9 cellular contexts compared by ENCODE assay signal in the genomic region with DNA sequence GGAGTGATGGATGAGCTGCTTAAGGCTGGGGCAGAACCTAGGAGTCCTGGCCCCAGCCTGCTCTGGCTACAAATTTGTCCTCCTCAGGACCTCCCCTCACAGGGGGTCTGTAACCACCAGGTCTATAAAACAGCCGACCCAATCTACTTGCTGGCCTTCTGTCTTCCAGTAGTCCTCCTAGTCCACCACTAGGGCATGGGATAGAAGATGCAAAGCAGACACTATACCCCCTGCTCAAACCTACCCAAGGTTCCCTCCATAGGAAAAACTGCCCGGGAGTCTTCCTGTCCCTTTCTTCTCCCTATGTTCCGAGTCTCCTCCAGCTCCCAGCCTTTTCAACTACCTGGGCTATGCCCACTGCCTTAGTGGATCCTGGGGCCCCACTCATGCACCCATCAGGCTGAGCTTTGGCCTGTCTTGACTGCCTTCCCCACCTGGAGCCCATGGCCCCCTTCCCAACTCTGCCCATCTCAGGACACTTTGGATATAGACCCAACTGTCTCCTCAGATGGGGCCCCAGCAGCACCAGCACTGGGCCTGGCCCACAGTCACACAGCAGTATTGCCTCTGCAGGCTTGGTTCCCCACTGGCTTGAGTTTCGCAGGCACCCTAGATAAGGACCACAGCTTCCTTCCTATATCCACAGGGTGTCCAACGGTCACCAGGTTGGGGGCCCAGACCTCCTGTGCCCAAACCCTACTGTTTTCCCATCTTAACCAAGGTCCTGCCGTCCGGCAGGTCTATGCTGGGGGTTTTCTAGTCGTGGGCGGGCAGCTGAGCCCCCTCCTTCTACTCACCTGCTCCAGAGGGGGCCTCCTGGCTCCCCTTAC. TPM values are rescaled to one million over a fixed set of nuclear protein-coding genes. Genes with fewer than 3 reads are reported as not detected.
A peak's percentile ranks its signal among the peaks of the same experiment; 100 is the strongest.
DNase-seq lines count a peak whose midpoint lies in the region; ATAC-seq, FAIRE-seq and TF ChIP-seq lines count a peak whose summit lies in the region.
"Had no signal": no experiment of that assay in that cellular context is flagged by ENCODE, and none has a peak within 500 bp of the region (broad histone marks: within the 10 kb centered on the region; RNA-seq: fewer than 3 reads in every experiment).

No MANE protein-coding gene starts in this region.

- H3K4me2 ChIP-seq in astrocyte (ENCODE audit: low read length): peak overlapping the region; percentile 92

- TF ChIP-seq CTCF in 22Rv1 (IDR thresholded peaks at IDR 0.05) (no peak), HFF-Myc (IDR thresholded peaks at IDR 0.05; ENCODE audit: low read depth, low read length, missing control alignments) (peak; percentile 7), astrocyte (IDR thresholded peaks at IDR 0.05; ENCODE audit: insufficient read depth, low read depth, low read length) (peak; percentile 13), lower lobe of right lung (IDR thresholded peaks at IDR 0.05) (no peak)

- H3K27ac Mint-ChIP-seq in astrocyte (ENCODE audit: unreplicated experiment): no peak overlapping the region

- H3K4me3 ChIP-seq in HFF-Myc (replicated peaks; ENCODE audit: low read depth, low read length) (peak overlapping the region; percentile 76), astrocyte (ENCODE audit: insufficient read depth, low read depth, low read length) (peak overlapping the region; percentile 81), lower lobe of right lung (peak overlapping the region; percentile 75)

- peak overlapping the region; percentile 96 for H3K27ac ChIP-seq in 22Rv1
- no peak overlapping the region for H3K27ac ChIP-seq in astrocyte (ENCODE audit: low read depth, low read length)
- H3K27ac ChIP-seq in lower lobe of right lung: peak overlapping the region; percentile 88

- H3K36me3 ChIP-seq in astrocyte (ENCODE audit: insufficient read depth, low read length) (no peaks in the 10 kb centered on the region), lower lobe of right lung (no peaks in the 10 kb centered on the region)

- H3K27me3 ChIP-seq in astrocyte (ENCODE audit: insufficient read depth, low read length) (no peaks in the 10 kb centered on the region), lower lobe of right lung (ENCODE audit: low read depth) (no peaks in the 10 kb centered on the region)

- peak overlapping the region; percentile 85 for H3K9ac ChIP-seq in astrocyte (ENCODE audit: low read length)

- intact Hi-C loops in lower lobe of right lung (cut with DNase I): no loop called here

- H2AFZ ChIP-seq in astrocyte (ENCODE audit: low read depth, low read length): no peak overlapping the region

- no peaks in the 10 kb centered on the region for H3K9me3 Mint-ChIP-seq in astrocyte (ENCODE audit: unreplicated experiment)

- peaks cover 7% of the 10 kb centered on the region for H3K79me2 ChIP-seq in astrocyte (ENCODE audit: insufficient read depth, low read length)

- no peaks in the 10 kb centered on the region for H3K27me3 Mint-ChIP-seq in astrocyte (ENCODE audit: low read depth, unreplicated experiment)

- ATAC-seq in lower lobe of right lung (no peak), GM21423 (IDR thresholded peaks at IDR 0.05; ENCODE audit: unreplicated experiment) (no peak)

- H4K20me1 ChIP-seq in astrocyte (ENCODE audit: insufficient read depth, low read length): no peaks in the 10 kb centered on the region

- DNase-seq in HFF-Myc (ENCODE audit: extremely low read depth, low read depth) (no peak), astrocyte (ENCODE audit: low read depth) (no peak), lower lobe of right lung (peak; percentile 53), DMS79 treated with DMSO at 0.1 percent for 48 hours (lab: John Stamatoyannopoulos, UW) (no peak), GM19238 (ENCODE audit: insufficient read length, low spot score) (no peak), glomerular visceral epithelial cell (ENCODE audit: extremely low spot score) (no peak)

- H3K36me3 Mint-ChIP-seq in astrocyte (ENCODE audit: low read depth, unreplicated experiment): no peaks in the 10 kb centered on the region

- H3K4me1 Mint-ChIP-seq in astrocyte (ENCODE audit: low read depth, unreplicated experiment): peaks cover 6% of the 10 kb centered on the region

- FAIRE-seq in astrocyte (lab: Jason Lieb, UNC): no peak
- FAIRE-seq: islet of Langerhans had no signal

- H3K4me3 Mint-ChIP-seq in astrocyte (ENCODE audit: unreplicated experiment): peak overlapping the region; percentile 96

- peaks cover 17% of the 10 kb centered on the region for H3K4me1 ChIP-seq in astrocyte (ENCODE audit: insufficient read depth, low read length)
- peaks cover 49% of the 10 kb centered on the region for H3K4me1 ChIP-seq in lower lobe of right lung

- no peaks in the 10 kb centered on the region for H3K9me3 ChIP-seq in astrocyte (ENCODE audit: insufficient read depth, low read depth, low read length)
- H3K9me3 ChIP-seq in lower lobe of right lung: no peaks in the 10 kb centered on the region

RNA-seq across cellular contexts. Expression of gene HYAL3, which starts 1.1 kb away (rescaled TPM):
- total RNA-seq in astrocyte (6.3 and 6.9 TPM in 2 replicates), lower lobe of right lung (4.0 TPM)

RNA-seq across cellular contexts. Expression of gene NAA80, which starts 1.1 kb away (rescaled TPM):
- total RNA-seq in astrocyte: 6.3 and 7.0 TPM in 2 replicates
- 9.3 TPM for total RNA-seq in lower lobe of right lung

RNA-seq across cellular contexts. Expression of gene HYAL1, which starts 5.3 kb away (rescaled TPM):
- total RNA-seq in astrocyte: 0.27 and 0.46 TPM in 2 replicates
- 58.2 TPM for total RNA-seq in lower lobe of right lung

RNA-seq across cellular contexts. Expression of gene IFRD2, which starts 5.9 kb away (rescaled TPM):
- total RNA-seq in astrocyte (59.2 and 66.8 TPM in 2 replicates), lower lobe of right lung (66.9 TPM)

RNA-seq across cellular contexts. Expression of gene LSMEM2, which starts 19.2 kb away (rescaled TPM):
- total RNA-seq in astrocyte (0.30 TPM in 1 of 2 replicates, not detected in the other), lower lobe of right lung (not detected)

Comparison
In these comparisons a context has a peak if more than half of its experiments do, and no peak if none do; other contexts are left out.
1. CTCF ChIP-seq: peak in HFF-Myc (single experiment) and astrocyte (single experiment); none in 22Rv1 (single experiment) and lower lobe of right lung (single experiment).
2. RNA of gene HYAL1, which starts 5.3 kb away (total RNA-seq): 58.2 TPM in lower lobe of right lung (single experiment); 0.27 to 0.46 TPM in astrocyte; every median in the first group is over 10 times any median in the second.
3. Peak in every context shown above with its lines, with median percentiles within 50 percentile points of each other: H3K4me3 ChIP-seq.